1 cellular context compared by ENCODE assay signal in genomic region chr5:9052421-9052820, GRCh38.
TF ChIP-seq lines count a peak whose summit lies in the region.

No MANE protein-coding gene starts in this region.

TF ChIP-seq in SK-N-SH treated with all-trans-retinoic acid at 6 μM for 48 hours, 23 proteins besides CTCF, POLR2A, EP300 and RAD21 (continued from another document):
- TF ChIP-seq TSHZ2 (CRISPR knock-in tag; IDR thresholded peaks at IDR 0.05) (no peak), ZFP3 (CRISPR knock-in tag; IDR thresholded peaks at IDR 0.05) (no peak), CSDC2 (CRISPR knock-in tag; IDR thresholded peaks at IDR 0.05) (no peak), PPARA (CRISPR knock-in tag; IDR thresholded peaks at IDR 0.05; ENCODE audit: borderline replicate concordance) (no peak), OSR1 (CRISPR knock-in tag; IDR thresholded peaks at IDR 0.05) (no peak), ISL1 (CRISPR knock-in tag; IDR thresholded peaks at IDR 0.05) (peak; percentile 18; the same call in 1 of the 2 replicates)
